Comparison of ENCODE assay signal across 2 cellular contexts in the genomic region with DNA sequence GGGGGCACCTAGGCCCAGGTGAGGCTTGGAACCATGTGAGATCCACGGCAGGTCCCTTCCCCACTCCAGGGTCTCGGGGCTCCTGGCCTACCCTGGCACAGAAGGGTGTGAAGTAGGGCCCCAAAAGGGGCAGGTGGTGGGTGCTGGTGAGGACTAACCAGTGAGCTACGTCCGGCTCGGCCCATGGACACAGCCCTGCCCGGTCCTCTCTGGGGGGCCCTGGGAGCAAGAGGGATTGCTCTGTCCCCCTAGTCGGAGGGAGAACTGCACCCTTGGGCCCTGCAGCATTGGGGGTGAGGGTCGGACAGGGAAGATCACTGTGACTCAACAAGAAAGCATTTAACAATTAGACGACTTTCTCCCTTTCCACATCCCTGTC.
TF ChIP-seq lines count a peak whose summit lies in the region.

No MANE protein-coding gene starts in this region.

TF ChIP-seq in IMR-90, 13 proteins besides CTCF, POLR2A, EP300 and RAD21:
- TF ChIP-seq RFX5 (IDR thresholded peaks at IDR 0.05; ENCODE audit: low read depth, low read length) (no peak), CHD1 (IDR thresholded peaks at IDR 0.05; ENCODE audit: low read depth, low read length) (no peak)

TF ChIP-seq in K562, 482 proteins besides CTCF, POLR2A, EP300 and RAD21:
- TF ChIP-seq KDM1A (IDR thresholded peaks at IDR 0.05): no peak
- TF ChIP-seq PML (IDR thresholded peaks at IDR 0.05; ENCODE audit: low read length): no peak
- no peak for TF ChIP-seq HDAC1 (IDR thresholded peaks at IDR 0.05)
- no peak for TF ChIP-seq ZNF766 (CRISPR knock-in tag; conservative IDR thresholded peaks at IDR 0.05)
- no peak for TF ChIP-seq NCOA6 (IDR thresholded peaks at IDR 0.05)
TF ChIP-seq in K562: peak in this region for 0.
